ENCODE assay signal across 8 cellular contexts in genomic region chr1:44801491-44802305, GRCh38. TPM values are rescaled to one million over a fixed set of nuclear protein-coding genes. Genes with fewer than 3 reads are reported as not detected.
DNase-seq lines count a peak whose midpoint lies in the region; ATAC-seq, FAIRE-seq and TF ChIP-seq lines count a peak whose summit lies in the region.

No MANE protein-coding gene starts in this region.

- TF ChIP-seq CTCF in Calu3 (IDR thresholded peaks at IDR 0.05; ENCODE audit: unreplicated experiment) = no peak
- no peak for TF ChIP-seq CTCF in endothelial cell of umbilical vein (IDR thresholded peaks at IDR 0.05; ENCODE audit: extremely low read depth in 1 of 2, insufficient read depth in 1 of 2, low read depth in 1 of 2, low read length in 2 of 2)
- TF ChIP-seq CTCF in parathyroid adenoma (IDR thresholded peaks at IDR 0.05) = no peak

- no peaks in the 10 kb centered on the region for H3K9me1 ChIP-seq in endothelial cell of umbilical vein (replicated peaks; ENCODE audit: control insufficient read depth, extremely low read depth, insufficient read depth, low read length)

- H2AFZ ChIP-seq in endothelial cell of umbilical vein (ENCODE audit: low read depth, low read length) (no peak overlapping the region), parathyroid adenoma (no peak overlapping the region)

- H3K4me1 Mint-ChIP-seq in Calu3 (ENCODE audit: low read depth, unreplicated experiment) = peaks cover 26% of the 10 kb centered on the region
- peaks cover 31% of the 10 kb centered on the region for H3K4me1 Mint-ChIP-seq in T-helper 2 cell treated with Interferon-gamma antibody and Interleukin-4, amounts not matched to agents 5 μg/mL and 100 μg/mL, for 36 hours (ENCODE audit: low read depth)

- DNase-seq in Calu3 (no peak), endothelial cell of umbilical vein (ENCODE audit: low read depth, low spot score) (peak; percentile 39), AML-193 (lab: John Stamatoyannopoulos, UW) (no peak), COR-L47 (lab: John Stamatoyannopoulos, UW) (no peak)
- peak; percentile 65 for DNase-seq in T-helper 2 cell treated with Interferon-gamma antibody and Interleukin-4, amounts not matched to agents 5 μg/mL and 100 μg/mL, for 36 hours (ENCODE audit: low spot score)

- peak overlapping the region; percentile 3 to 69 (median 41) for H3K4me3 ChIP-seq in endothelial cell of umbilical vein (replicated peaks in 1 of 3; ENCODE audit: insufficient read depth in 1 of 3, low read depth in 1 of 3, low read length in 3 of 3)
- peak overlapping the region; percentile 78 for H3K4me3 ChIP-seq in parathyroid adenoma (ENCODE audit: low read depth, low read length)

- H3K9me3 Mint-ChIP-seq in Calu3 (ENCODE audit: low read depth, unreplicated experiment) = no peaks in the 10 kb centered on the region
- no peaks in the 10 kb centered on the region for H3K9me3 Mint-ChIP-seq in T-helper 2 cell treated with Interferon-gamma antibody and Interleukin-4, amounts not matched to agents 5 μg/mL and 100 μg/mL, for 36 hours

- peaks cover 32% of the 10 kb centered on the region for H3K4me1 ChIP-seq in endothelial cell of umbilical vein (ENCODE audit: control insufficient read depth, extremely low read depth, insufficient read depth, low read length)
- peaks cover 3% of the 10 kb centered on the region for H3K4me1 ChIP-seq in parathyroid adenoma

- CTCF ChIA-PET in Calu3 (lab: Charles Lee) = no interaction called here
- CTCF ChIA-PET in endothelial cell of umbilical vein (lab: Charles Lee) = interaction anchor here (1.0 to 3.5 kb wide), 5 partner anchors 8 to 26 kb away, joined by 3 to 57 read pairs (median 12); partner anchors contain the start of genes BTBD19 and RPS8

- peak; percentile 29 for TF ChIP-seq POLR2A in endothelial cell of umbilical vein (IDR thresholded peaks at IDR 0.05; ENCODE audit: low read depth, low read length)

- dilution Hi-C loops in endothelial cell of umbilical vein (cut with MboI; ENCODE audit: extremely low pct_ligation_motif_present, low sequenced_read_pairs) = no loop called here

- no peaks in the 10 kb centered on the region for H3K27me3 ChIP-seq in endothelial cell of umbilical vein (ENCODE audit: control insufficient read depth in 2 of 2, insufficient read depth in 2 of 2, low read length in 2 of 2)
- H3K27me3 ChIP-seq in parathyroid adenoma (ENCODE audit: control insufficient read depth, insufficient read depth, low read length) = no peaks in the 10 kb centered on the region

- peaks cover 69% of the 10 kb centered on the region for H3K36me3 Mint-ChIP-seq in Calu3 (ENCODE audit: insufficient read depth, unreplicated experiment)
- peaks cover 48% of the 10 kb centered on the region for H3K36me3 Mint-ChIP-seq in T-helper 2 cell treated with Interferon-gamma antibody and Interleukin-4, amounts not matched to agents 5 μg/mL and 100 μg/mL, for 36 hours (ENCODE audit: low read depth)

- H3K4me3 Mint-ChIP-seq in Calu3 (ENCODE audit: low read depth, unreplicated experiment) = peak overlapping the region; percentile 77
- peak overlapping the region; percentile 92 for H3K4me3 Mint-ChIP-seq in T-helper 2 cell treated with Interferon-gamma antibody and Interleukin-4, amounts not matched to agents 5 μg/mL and 100 μg/mL, for 36 hours

- intact Hi-C loops in Calu3 (cut with micrococcal nuclease; ENCODE audit: unreplicated experiment) = no loop called here
- intact Hi-C loops in endothelial cell of umbilical vein (cut with micrococcal nuclease) = loop anchor here (1.0 to 10.0 kb wide), 3 partner anchors 18 to 883 kb away; partner anchors contain the start of genes GPBP1L1, RPS8 and TMEM69

- H3K9ac ChIP-seq in endothelial cell of umbilical vein (replicated peaks; ENCODE audit: extremely low read depth, insufficient read depth, low read length) (peak overlapping the region; percentile 47), parathyroid adenoma (no peak overlapping the region)

- no peaks in the 10 kb centered on the region for H4K20me1 ChIP-seq in endothelial cell of umbilical vein (replicated peaks; ENCODE audit: control insufficient read depth, extremely low read depth, insufficient read depth, low read length)

- peak overlapping the region; percentile 74 for H3K27ac Mint-ChIP-seq in Calu3 (ENCODE audit: unreplicated experiment)
- peak overlapping the region; percentile 97 for H3K27ac Mint-ChIP-seq in T-helper 2 cell treated with Interferon-gamma antibody and Interleukin-4, amounts not matched to agents 5 μg/mL and 100 μg/mL, for 36 hours

- FAIRE-seq in endothelial cell of umbilical vein (lab: Jason Lieb, UNC) = no peak

- H3K27ac ChIP-seq in endothelial cell of umbilical vein (ENCODE audit: insufficient read depth, low read depth, low read length) (no peak overlapping the region), parathyroid adenoma (no peak overlapping the region)

- ATAC-seq in HG02588 (IDR thresholded peaks at IDR 0.05; ENCODE audit: unreplicated experiment) = no peak
- ATAC-seq in esophagus mucosa = no peak

- BruUV-seq in Calu3 (replicated peaks; lab: Mats Ljungman, UMichigan) (no TSS peak), endothelial cell of umbilical vein (replicated peaks; lab: Mats Ljungman, UMichigan) (no TSS peak)

- H3K79me2 ChIP-seq in endothelial cell of umbilical vein (ENCODE audit: control insufficient read depth, insufficient read depth, low read length) = peaks cover 46% of the 10 kb centered on the region
- no peaks in the 10 kb centered on the region for H3K79me2 ChIP-seq in parathyroid adenoma

- H3K36me3 ChIP-seq in endothelial cell of umbilical vein (ENCODE audit: control insufficient read depth in 2 of 2, extremely low read depth in 1 of 2, insufficient read depth in 2 of 2, low read length in 2 of 2) (peaks cover 4 to 30% of the 10 kb centered on the region in 2 experiments), parathyroid adenoma (ENCODE audit: control insufficient read depth, insufficient read depth, low read length) (no peaks in the 10 kb centered on the region)

- no peaks in the 10 kb centered on the region for H3K27me3 Mint-ChIP-seq in Calu3 (ENCODE audit: unreplicated experiment)
- no peaks in the 10 kb centered on the region for H3K27me3 Mint-ChIP-seq in T-helper 2 cell treated with Interferon-gamma antibody and Interleukin-4, amounts not matched to agents 5 μg/mL and 100 μg/mL, for 36 hours (ENCODE audit: low read depth)

- no peaks in the 10 kb centered on the region for H3K9me3 ChIP-seq in endothelial cell of umbilical vein (replicated peaks; ENCODE audit: control insufficient read depth, insufficient read depth, low read length)
- no peaks in the 10 kb centered on the region for H3K9me3 ChIP-seq in parathyroid adenoma (ENCODE audit: control insufficient read depth, low read length)

- peak overlapping the region; percentile 92 for H3K4me2 ChIP-seq in endothelial cell of umbilical vein (ENCODE audit: insufficient read depth, low read length)
- peak overlapping the region; percentile 55 for H3K4me2 ChIP-seq in parathyroid adenoma (ENCODE audit: low read length)

- POLR2A ChIA-PET in endothelial cell of umbilical vein (lab: Charles Lee) = interaction anchor here (2.0 to 3.5 kb wide), 4 partner anchors 8 to 27 kb away, joined by 15 to 75 read pairs (median 33); partner anchors contain the start of genes BTBD19 and RPS8

RNA-seq across cellular contexts. Expression of gene PLK3, which starts 1.5 kb away (rescaled TPM):
- 15.6 and 17.8 TPM in 2 replicates for total RNA-seq in Calu3 (2022)
- total RNA-seq in endothelial cell of umbilical vein = 55.0 and 60.0 TPM in 2 replicates
- 66.7 and 90.1 TPM in 2 replicates for polyA plus RNA-seq in endothelial cell of umbilical vein
- 40.1 and 43.5 TPM in 2 replicates for polyA plus RNA-seq in endothelial cell of umbilical vein (2011; cell fraction: cytosol; rRNA removed)
- polyA plus RNA-seq in endothelial cell of umbilical vein (2011; cell fraction: nucleus; rRNA removed) = 170 and 214 TPM in 2 replicates
- polyA plus RNA-seq in endothelial cell of umbilical vein (2012) = 22.4 and 28.9 TPM in 2 replicates
- polyA minus RNA-seq in endothelial cell of umbilical vein = 42.3 and 50.8 TPM in 2 replicates
- 5.4 TPM for polyA minus RNA-seq in endothelial cell of umbilical vein (2011; cell fraction: cytosol; rRNA and poly(A)+ RNA removed)
- 57.2 and 80.3 TPM in 2 replicates for polyA minus RNA-seq in endothelial cell of umbilical vein (2011; cell fraction: nucleus; rRNA and poly(A)+ RNA removed)
- 20.7 TPM for total RNA-seq in esophagus mucosa

RNA-seq across cellular contexts. Expression of gene DYNLT4, which starts 5.5 kb away (rescaled TPM):
- total RNA-seq in Calu3 (2022) (0.66 and 0.69 TPM in 2 replicates), endothelial cell of umbilical vein (0.62 and 1.1 TPM in 2 replicates), esophagus mucosa (not detected)
- polyA plus RNA-seq in endothelial cell of umbilical vein = 0.46 and 1.1 TPM in 2 replicates
- polyA plus RNA-seq in endothelial cell of umbilical vein (2011; cell fraction: cytosol; rRNA removed) = 0.19 and 0.28 TPM in 2 replicates
- polyA plus RNA-seq in endothelial cell of umbilical vein (2011; cell fraction: nucleus; rRNA removed) = 0.64 and 0.65 TPM in 2 replicates
- 0.30 and 0.33 TPM in 2 replicates for polyA plus RNA-seq in endothelial cell of umbilical vein (2012)
- 0.28 and 0.83 TPM in 2 replicates for polyA minus RNA-seq in endothelial cell of umbilical vein
- not detected for polyA minus RNA-seq in endothelial cell of umbilical vein (2011; cell fraction: cytosol; rRNA and poly(A)+ RNA removed)
- 6.7 TPM in 1 of 2 replicates, not detected in the other for polyA minus RNA-seq in endothelial cell of umbilical vein (2011; cell fraction: nucleus; rRNA and poly(A)+ RNA removed)

RNA-seq across cellular contexts. Expression of gene BTBD19, which starts 6.6 kb away (rescaled TPM):
- total RNA-seq in Calu3 (2022) (5.2 and 5.9 TPM in 2 replicates), endothelial cell of umbilical vein (69.9 and 72.5 TPM in 2 replicates), esophagus mucosa (2.4 TPM)
- polyA plus RNA-seq in endothelial cell of umbilical vein = 97.9 and 115 TPM in 2 replicates
- polyA plus RNA-seq in endothelial cell of umbilical vein (2011; cell fraction: cytosol; rRNA removed) = 24.1 and 36.0 TPM in 2 replicates
- 280 and 331 TPM in 2 replicates for polyA plus RNA-seq in endothelial cell of umbilical vein (2011; cell fraction: nucleus; rRNA removed)
- polyA plus RNA-seq in endothelial cell of umbilical vein (2012) = 20.8 and 28.6 TPM in 2 replicates
- polyA minus RNA-seq in endothelial cell of umbilical vein = 50.7 and 56.2 TPM in 2 replicates
- polyA minus RNA-seq in endothelial cell of umbilical vein (2011; cell fraction: cytosol; rRNA and poly(A)+ RNA removed) = not detected
- 88.6 and 106 TPM in 2 replicates for polyA minus RNA-seq in endothelial cell of umbilical vein (2011; cell fraction: nucleus; rRNA and poly(A)+ RNA removed)

RNA-seq across cellular contexts. Expression of gene BEST4, which starts 13.7 kb away (rescaled TPM):
- 0.40 TPM in 1 of 2 replicates, not detected in the other for total RNA-seq in Calu3 (2022)
- 0.21 TPM in 1 of 2 replicates, not detected in the other for total RNA-seq in endothelial cell of umbilical vein
- 0.21 and 0.29 TPM in 2 replicates for polyA plus RNA-seq in endothelial cell of umbilical vein
- polyA plus RNA-seq in endothelial cell of umbilical vein (2011; cell fraction: cytosol; rRNA removed) = 0.04 and 0.18 TPM in 2 replicates
- polyA plus RNA-seq in endothelial cell of umbilical vein (2011; cell fraction: nucleus; rRNA removed) = 1.5 and 2.3 TPM in 2 replicates
- 0.13 and 0.19 TPM in 2 replicates for polyA plus RNA-seq in endothelial cell of umbilical vein (2012)
- 0.23 TPM in 1 of 2 replicates, not detected in the other for polyA minus RNA-seq in endothelial cell of umbilical vein
- polyA minus RNA-seq in endothelial cell of umbilical vein (2011; cell fraction: cytosol; rRNA and poly(A)+ RNA removed) = not detected
- 0.38 TPM in 1 of 2 replicates, not detected in the other for polyA minus RNA-seq in endothelial cell of umbilical vein (2011; cell fraction: nucleus; rRNA and poly(A)+ RNA removed)
- total RNA-seq in esophagus mucosa = not detected

RNA-seq across cellular contexts. Expression of gene RPS8, which starts 26.4 kb away (rescaled TPM):
- 965 and 1,104 TPM in 2 replicates for total RNA-seq in Calu3 (2022)
- 1,842 and 1,896 TPM in 2 replicates for total RNA-seq in endothelial cell of umbilical vein
- 1,808 and 2,306 TPM in 2 replicates for polyA plus RNA-seq in endothelial cell of umbilical vein
- polyA plus RNA-seq in endothelial cell of umbilical vein (2011; cell fraction: cytosol; rRNA removed) = 3,283 and 3,531 TPM in 2 replicates
- 932 and 975 TPM in 2 replicates for polyA plus RNA-seq in endothelial cell of umbilical vein (2011; cell fraction: nucleus; rRNA removed)
- polyA plus RNA-seq in endothelial cell of umbilical vein (2012) = 2,261 and 2,441 TPM in 2 replicates
- polyA minus RNA-seq in endothelial cell of umbilical vein = 588 and 642 TPM in 2 replicates
- 729 TPM for polyA minus RNA-seq in endothelial cell of umbilical vein (2011; cell fraction: cytosol; rRNA and poly(A)+ RNA removed)
- polyA minus RNA-seq in endothelial cell of umbilical vein (2011; cell fraction: nucleus; rRNA and poly(A)+ RNA removed) = 116 and 129 TPM in 2 replicates
- 2,198 TPM for total RNA-seq in esophagus mucosa

Comparison
In these comparisons a context has a peak if more than half of its experiments do, and no peak if none do; other contexts are left out.
1. DNase-seq: peak in T-helper 2 cell treated with Interferon-gamma antibody and Interleukin-4, amounts not matched to agents 5 μg/mL and 100 μg/mL, for 36 hours (single experiment) and endothelial cell of umbilical vein (single experiment); none in Calu3 (single experiment), AML-193 (0 of 2) and COR-L47 (single experiment).
2. RNA of gene BTBD19, which starts 6.6 kb away (total RNA-seq): 69.9 to 72.5 TPM in endothelial cell of umbilical vein; 5.2 to 5.9 TPM in Calu3 and 2.4 TPM in esophagus mucosa (single experiment); every median in the first group is over 10 times any median in the second.